ENCODE assay signal across 25 cellular contexts in the genomic region with DNA sequence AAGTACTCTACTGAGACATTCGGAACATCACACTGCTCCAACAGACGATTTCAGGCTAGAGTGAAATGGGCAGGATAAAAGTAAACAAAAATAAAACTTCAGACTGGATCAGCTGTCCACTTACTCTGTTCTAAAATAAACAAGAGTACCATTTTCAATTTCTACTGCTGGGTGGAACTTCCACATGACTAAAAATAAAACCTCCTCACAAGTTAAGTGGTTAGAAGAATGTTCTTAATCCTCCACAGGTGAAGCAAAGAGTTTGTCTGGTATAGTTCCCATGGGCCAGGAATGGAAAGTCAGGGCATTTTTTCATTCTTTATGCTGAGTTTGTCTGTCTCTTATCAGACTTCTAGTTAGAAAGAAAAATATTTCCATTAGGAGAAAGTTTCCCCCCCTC. TPM values are rescaled to one million over a fixed set of nuclear protein-coding genes. Genes with fewer than 3 reads are reported as not detected.
DNase-seq lines count a peak whose midpoint lies in the region; ATAC-seq and TF ChIP-seq lines count a peak whose summit lies in the region.
"Had no signal": no experiment of that assay in that cellular context is flagged by ENCODE, and none has a peak within 500 bp of the region (broad histone marks: within the 10 kb centered on the region; RNA-seq: fewer than 3 reads in every experiment).

No MANE protein-coding gene starts in this region.

- H3K9ac ChIP-seq in MM.1S (ENCODE audit: low read length), result no peak overlapping the region

- no peaks in the 10 kb centered on the region for H3K9me2 ChIP-seq in MM.1S (replicated peaks; ENCODE audit: insufficient read depth, low read length)

- 25 to 28% methylated on average over 2 of the region's 2 CpGs for WGBS in thyroid gland, 2 donors

- TF ChIP-seq CTCF in MM.1S (IDR thresholded peaks at IDR 0.05; ENCODE audit: low read length), result no peak
- TF ChIP-seq CTCF in thyroid gland (IDR thresholded peaks at IDR 0.05), result no peak

- H3K36me3 ChIP-seq in MM.1S (replicated peaks; ENCODE audit: insufficient read depth, low read length), result no peaks in the 10 kb centered on the region
- peaks cover 0 to 6% of the 10 kb centered on the region in 2 donors for H3K36me3 ChIP-seq in thyroid gland
- H3K36me3 ChIP-seq: HAP-1 had no signal

- no peak for TF ChIP-seq POLR2A in thyroid gland (IDR thresholded peaks at IDR 0.05)

- peak overlapping the region; percentile 28 for H3K4me3 ChIP-seq in MM.1S (ENCODE audit: low read length)
- H3K4me3 ChIP-seq in thyroid gland (replicated peaks in 1 of 3), result no peak overlapping the region
- H3K4me3 ChIP-seq: HAP-1, SK-N-MC had no signal

- H3K4me1 ChIP-seq in MM.1S (ENCODE audit: low read length) (peaks cover 17% of the 10 kb centered on the region), thyroid gland (peaks cover 4 to 10% of the 10 kb centered on the region in 2 donors)
- H3K4me1 ChIP-seq: HAP-1 had no signal

- H3K9me3 ChIP-seq in MM.1S (replicated peaks; ENCODE audit: insufficient read depth, low read length), result no peaks in the 10 kb centered on the region
- H3K9me3 ChIP-seq in thyroid gland, result no peaks in the 10 kb centered on the region
- H3K9me3 ChIP-seq: HAP-1 had no signal

- H3K4me2 ChIP-seq in MM.1S (ENCODE audit: low read depth, low read length), result peak overlapping the region; percentile 77

- ATAC-seq in GM21723 (IDR thresholded peaks at IDR 0.05; ENCODE audit: unreplicated experiment), result peak; percentile 75
- ATAC-seq: activated CD8-positive, alpha-beta T cell treated with anti-CD3 and anti-CD28 coated beads, Interleukin-2, amount 10 ng/mL, durations not matched to agents 7 days and 5 days; left colon; T-helper 17 cell had no signal

- H3K27me3 ChIP-seq in MM.1S (replicated peaks; ENCODE audit: insufficient read depth, low read length) (no peaks in the 10 kb centered on the region), thyroid gland (no peaks in the 10 kb centered on the region)

- DNase-seq in NCI-H510A treated with DMSO at 0.1 percent for 48 hours (lab: John Stamatoyannopoulos, UW) (peak; percentile 69), NCI-H510A (lab: John Stamatoyannopoulos, UW) (no peak), MM.1S (peak; percentile 68), thyroid gland (no peak), kidney glomerular epithelial cell (lab: John Stamatoyannopoulos, UW) (no peak), DMS153 treated with DMSO at 0.1 percent for 48 hours (lab: John Stamatoyannopoulos, UW; ENCODE audit: unreplicated experiment) (no peak), iPS-NIHi11 (ENCODE audit: low spot score) (no peak)
- DNase-seq: activated CD8-positive, alpha-beta T cell treated with anti-CD3 and anti-CD28 coated beads, Interleukin-2, amount 10 ng/mL, durations not matched to agents 7 days and 5 days; activated gamma-delta T cell treated with Interleukin-2 at 50 U/mL for 16 hours; CD4-positive, alpha-beta T cell; head of caudate nucleus; KG1; left colon; mesendoderm; naive B cell; NCI-H146; NCI-H774; occipital lobe; small intestine; stimulated activated CD4-positive, alpha-beta T cell treated with anti-CD3 and anti-CD28 coated beads, Interleukin-1b, Interleukin-23, amount 100 ng/mL, for 48 hours; T-helper 17 cell had no signal

- intact Hi-C loops in thyroid gland (cut with DNase I), result no loop called here

- no peaks in the 10 kb centered on the region for H3K79me2 ChIP-seq in MM.1S (ENCODE audit: low read length)

- H4K20me1 ChIP-seq in MM.1S (ENCODE audit: insufficient read depth, low read length), result no peaks in the 10 kb centered on the region

- peak overlapping the region; percentile 51; the same call in 1 of the 2 replicates for H3K27ac ChIP-seq in MM.1S (ENCODE audit: low read length)
- H3K27ac ChIP-seq in thyroid gland, result peak overlapping the region; percentile 48 to 75 (median 75)
- H3K27ac ChIP-seq: epithelial cell of prostate, SK-N-MC had no signal

- H3F3A ChIP-seq in MM.1S (ENCODE audit: insufficient read depth, low read length), result peaks cover 10% of the 10 kb centered on the region

- peak overlapping the region; percentile 35; the same call in 1 of the 2 replicates for H2AFZ ChIP-seq in MM.1S (ENCODE audit: low read length)

RNA-seq across cellular contexts. Expression of a gene that starts 15.7 kb away (rescaled TPM):
- 10 to 100 TPM; 24.6 to 48.2 (median 28.9) TPM for total RNA-seq in thyroid gland

Comparison
In these comparisons a context has a peak if more than half of its experiments do, and no peak if none do; other contexts are left out.
1. DNase-seq: peak in NCI-H510A treated with DMSO at 0.1 percent for 48 hours (single experiment) and MM.1S (single experiment); none in NCI-H510A (single experiment), thyroid gland (0 of 2), kidney glomerular epithelial cell (single experiment), DMS153 treated with DMSO at 0.1 percent for 48 hours (single experiment) and iPS-NIHi11 (single experiment).